Comparison of ENCODE assay signal across 11 cellular contexts in genomic region chr1:220711086-220711809, GRCh38. TPM values are rescaled to one million over a fixed set of nuclear protein-coding genes. Genes with fewer than 3 reads are reported as not detected.
DNase-seq lines count a peak whose midpoint lies in the region; ATAC-seq, FAIRE-seq and TF ChIP-seq lines count a peak whose summit lies in the region.
"Had no signal": no experiment of that assay in that cellular context is flagged by ENCODE, and none has a peak within 500 bp of the region (broad histone marks: within the 10 kb centered on the region; RNA-seq: fewer than 3 reads in every experiment).

No MANE protein-coding gene starts in this region.

- H3K4me2 ChIP-seq in GM23338 (no peak overlapping the region), HepG2 (ENCODE audit: low read depth, low read length) (peak overlapping the region; percentile 32), mammary epithelial cell (ENCODE audit: insufficient read depth, low read depth, low read length) (no peak overlapping the region)

- H3K36me3 Mint-ChIP-seq in GM23338 (ENCODE audit: low read depth) (peaks cover 8% of the 10 kb centered on the region; the same call in 1 of the 3 replicates), glutamatergic neuron (ENCODE audit: unreplicated experiment) (peaks cover 5% of the 10 kb centered on the region)

- H3K9ac ChIP-seq in HepG2 (ENCODE audit: insufficient read depth, low read depth, low read length) (no peak overlapping the region), mammary epithelial cell (ENCODE audit: insufficient read depth, low read length) (no peak overlapping the region)

- H3K27ac ChIP-seq in GM23338 (ENCODE audit: low read depth) = no peak overlapping the region
- H3K27ac ChIP-seq in HepG2 (ENCODE audit: extremely low read length, insufficient read depth, low read length) = peak overlapping the region; percentile 44
- no peak overlapping the region for H3K27ac ChIP-seq in mammary epithelial cell (ENCODE audit: insufficient read depth, low read depth, low read length)

- H3K4me3 ChIP-seq in GM23338 (no peak overlapping the region), HepG2 (replicated peaks in 1 of 3; ENCODE audit: insufficient read depth in 1 of 3, low read depth in 2 of 3, low read length in 3 of 3) (no peak overlapping the region), mammary epithelial cell (replicated peaks in 1 of 3; ENCODE audit: insufficient read depth in 1 of 3, low read depth in 2 of 3, low read length in 3 of 3) (no peak overlapping the region)

- peaks cover 21% of the 10 kb centered on the region for H3K9me3 Mint-ChIP-seq in GM23338
- peaks cover 7% of the 10 kb centered on the region for H3K9me3 Mint-ChIP-seq in glutamatergic neuron (ENCODE audit: unreplicated experiment)
- H3K9me3 Mint-ChIP-seq: activated T-helper 2 cell treated with anti-CD3 and anti-CD28 coated beads, Interferon-gamma antibody, Interleukin-2, Interleukin-4, amounts not matched to agents 10 μg/mL and 5 μg/mL and 100 μg/mL, durations not matched to agents 14 hours and 24 hours and 36 hours had no signal

- in situ Hi-C loops in HepG2 (cut with HindIII; ENCODE audit: extremely low pct_ligation_motif_present, low pct_unique_long_range_greater_than_20kb) (no loop called here), mammary epithelial cell (cut with MboI; ENCODE audit: low sequenced_read_pairs in 2 of 2) (no loop called here)

- DNase-seq in GM23338 (ENCODE audit: low spot score) (no peak), HepG2 (ENCODE audit: low spot score) (peak; percentile 28), glutamatergic neuron (no peak), NCI-H1105 treated with DMSO at 0.1 percent for 48 hours (lab: John Stamatoyannopoulos, UW) (no peak), mammary epithelial cell (no peak), dermis blood vessel endothelial cell (no peak)
- DNase-seq: effector CD8-positive, alpha-beta T cell; T-helper 2 cell had no signal

- no peak for TF ChIP-seq RAD21 in HepG2 (CRISPR knock-in tag; IDR thresholded peaks at IDR 0.05)

- H3K4me1 ChIP-seq in GM23338 (ENCODE audit: insufficient read depth) = no peaks in the 10 kb centered on the region
- H3K4me1 ChIP-seq in HepG2 (ENCODE audit: insufficient read depth, low read length) = peaks cover 62% of the 10 kb centered on the region
- no peaks in the 10 kb centered on the region for H3K4me1 ChIP-seq in mammary epithelial cell (ENCODE audit: insufficient read depth, low read length)

- H2AFZ ChIP-seq in GM23338 (peak overlapping the region; percentile 14; the same call in 1 of the 2 replicates), HepG2 (ENCODE audit: low read length) (no peak overlapping the region), mammary epithelial cell (ENCODE audit: low read depth, low read length) (no peak overlapping the region)

- H3K9me2 ChIP-seq in GM23338 (ENCODE audit: insufficient read depth) = 0 out of 2 replicates have a peak, but pooled peaks cover 7% of the 10 kb centered on the region

- H3K4me1 Mint-ChIP-seq in GM23338 = peaks cover 6% of the 10 kb centered on the region
- no peaks in the 10 kb centered on the region for H3K4me1 Mint-ChIP-seq in glutamatergic neuron (ENCODE audit: low read depth, unreplicated experiment)

- WGBS in HepG2 (ENCODE audit: low lambda C conversion rate) = 62% methylated on average over 9 of the region's 9 CpGs
- 58% methylated on average over 9 of the region's 9 CpGs for WGBS in mammary epithelial cell (ENCODE audit: low coverage, missing lambda C conversion rate)

- ATAC-seq in GM18867 (IDR thresholded peaks at IDR 0.05; ENCODE audit: unreplicated experiment) (peak; percentile 79), GM23338 (no peak), HG03521 (IDR thresholded peaks at IDR 0.05; ENCODE audit: unreplicated experiment) (peak; percentile 85), HepG2 (peak; percentile 43)

- H3K9me3 ChIP-seq in HepG2 (ENCODE audit: low read length) (no peaks in the 10 kb centered on the region; the same call in 1 of the 2 replicates), mammary epithelial cell (replicated peaks; ENCODE audit: insufficient read depth, low read length) (no peaks in the 10 kb centered on the region)

- H3K27me3 ChIP-seq in GM23338 (ENCODE audit: insufficient read depth) (no peaks in the 10 kb centered on the region), HepG2 (ENCODE audit: control insufficient read depth in 1 of 2, insufficient read depth in 2 of 2, low read length in 2 of 2) (no peaks in the 10 kb centered on the region), mammary epithelial cell (ENCODE audit: insufficient read depth, low read length) (no peaks in the 10 kb centered on the region)

- H3K36me3 ChIP-seq in GM23338 (ENCODE audit: insufficient read depth) (peaks cover 8% of the 10 kb centered on the region; the same call in 1 of the 2 replicates), HepG2 (replicated peaks in 1 of 2; ENCODE audit: control insufficient read depth in 1 of 2, insufficient read depth in 2 of 2, low read length in 2 of 2) (no peaks in the 10 kb centered on the region), mammary epithelial cell (ENCODE audit: insufficient read depth, low read length) (no peaks in the 10 kb centered on the region)

- H3K27ac Mint-ChIP-seq in GM23338 (no peak overlapping the region), glutamatergic neuron (ENCODE audit: unreplicated experiment) (no peak overlapping the region)
- H3K27ac Mint-ChIP-seq: activated T-helper 2 cell treated with anti-CD3 and anti-CD28 coated beads, Interferon-gamma antibody, Interleukin-2, Interleukin-4, amounts not matched to agents 10 μg/mL and 5 μg/mL and 100 μg/mL, durations not matched to agents 14 hours and 24 hours and 36 hours had no signal

- TF ChIP-seq POLR2A in HepG2 (IDR thresholded peaks at IDR 0.05; ENCODE audit: insufficient read depth in 1 of 2, low read depth in 2 of 2, low read length in 2 of 2) = no peak

- intact Hi-C loops in HepG2 (cut with micrococcal nuclease; ENCODE audit: unreplicated experiment) (no loop called here), mammary epithelial cell (cut with micrococcal nuclease) (no loop called here)

- H3K79me2 ChIP-seq in GM23338 (replicated peaks; ENCODE audit: insufficient read depth) (no peaks in the 10 kb centered on the region), HepG2 (ENCODE audit: insufficient read depth, low read length) (no peaks in the 10 kb centered on the region), mammary epithelial cell (ENCODE audit: insufficient read depth, low read length) (no peaks in the 10 kb centered on the region)

- H3K4me3 Mint-ChIP-seq in GM23338 = no peak overlapping the region
- H3K4me3 Mint-ChIP-seq in glutamatergic neuron (ENCODE audit: unreplicated experiment) = no peak overlapping the region

- FAIRE-seq in HepG2 (lab: Jason Lieb, UNC) = peak; percentile 69

- no peaks in the 10 kb centered on the region for H3F3A ChIP-seq in GM23338 (replicated peaks; ENCODE audit: low read depth)

- TF ChIP-seq CTCF in GM23338 (conservative IDR thresholded peaks at IDR 0.05; ENCODE audit: low read depth in 2 of 2) = no peak
- TF ChIP-seq CTCF in HepG2 (CRISPR knock-in tag; IDR thresholded peaks at IDR 0.05) = no peak
- TF ChIP-seq CTCF in glutamatergic neuron (IDR thresholded peaks at IDR 0.05; ENCODE audit: partially characterized antibody, unreplicated experiment) = no peak
- TF ChIP-seq CTCF in mammary epithelial cell (conservative IDR thresholded peaks at IDR 0.05 in 1 of 2, IDR thresholded peaks at IDR 0.05 in 1 of 2; ENCODE audit: extremely low read depth in 1 of 2, insufficient read depth in 1 of 2, low read depth in 1 of 2, low read length in 2 of 2) = no peak

- dilution Hi-C loops in mammary epithelial cell (cut with HindIII; ENCODE audit: low sequenced_read_pairs) = no loop called here

- H3K27me3 Mint-ChIP-seq in GM23338 (ENCODE audit: insufficient read depth, low read depth, poor library complexity) = no peaks in the 10 kb centered on the region
- no peaks in the 10 kb centered on the region for H3K27me3 Mint-ChIP-seq in glutamatergic neuron (ENCODE audit: unreplicated experiment)

- CTCF ChIA-PET in HepG2 (lab: Yijun Ruan, JAX; ENCODE audit: low intra/inter-chr PET ratio, low total read pairs) (no interaction called here), mammary epithelial cell (lab: Charles Lee; ENCODE audit: low non-redundant PET) (no interaction called here)

- BruUV-seq in HepG2 (replicated peaks; lab: Mats Ljungman, UMichigan) (no TSS peak), mammary epithelial cell (replicated peaks; lab: Mats Ljungman, UMichigan) (no TSS peak)

- POLR2A ChIA-PET in HepG2 (lab: Yijun Ruan, JAX) = interaction anchor here (1.0 to 1.2 kb wide), 3 partner anchors 13 to 37 kb away, joined by 3 read pairs; partner anchors contain the start of gene MTARC2

- H4K20me1 ChIP-seq in GM23338 (replicated peaks; ENCODE audit: insufficient read depth) = no peaks in the 10 kb centered on the region
- H4K20me1 ChIP-seq in HepG2 (ENCODE audit: insufficient read depth, low read length) = no peaks in the 10 kb centered on the region
- no peaks in the 10 kb centered on the region for H4K20me1 ChIP-seq in mammary epithelial cell (ENCODE audit: insufficient read depth, low read length)

- 0 out of 4 replicates have a peak, but pooled peaks of 1 of the 2 experiments have one; percentile 43 for TF ChIP-seq EP300 in HepG2 (IDR thresholded peaks at IDR 0.05; ENCODE audit: low read depth in 2 of 2, low read length in 2 of 2)
- no peak for TF ChIP-seq EP300 in HepG2 (CRISPR knock-in tag; IDR thresholded peaks at IDR 0.05; ENCODE audit: borderline replicate concordance)

RNA-seq across cellular contexts. Expression of gene C1orf115, which starts 21.1 kb away (rescaled TPM):
- 6.0 and 6.1 TPM in 2 replicates for total RNA-seq in GM23338 (2014; rRNA removed; shearing (Covaris generic))
- polyA plus RNA-seq in GM23338 (2016; fragmentation: Nextera tagmentation; extraction: Ambion mirVana) = 2.5 and 2.9 TPM in 2 replicates
- 85.9 and 86.7 TPM in 2 replicates for total RNA-seq in HepG2 (2016; rRNA removed; fragmentation: Illumina TruSeq; extraction: Trizol)
- 13.1 and 13.7 TPM in 2 replicates for total RNA-seq in HepG2 (2016; cell fraction: cytosol; rRNA removed; fragmentation: Illumina TruSeq; extraction: Trizol; ENCODE audit: low read depth)
- total RNA-seq in HepG2 (2016; cell fraction: insoluble cytoplasmic fraction; rRNA removed; fragmentation: Illumina TruSeq; extraction: Trizol) = 83.6 and 85.7 TPM in 2 replicates
- 59.6 and 65.3 TPM in 2 replicates for total RNA-seq in HepG2 (2016; cell fraction: membrane; rRNA removed; fragmentation: Illumina TruSeq; extraction: Trizol)
- 36.7 and 42.7 TPM in 2 replicates for total RNA-seq in HepG2 (2016; cell fraction: nucleus; rRNA removed; fragmentation: Illumina TruSeq; extraction: Trizol)
- polyA plus RNA-seq in HepG2 (2011; rRNA removed) = 25.2 and 30.9 TPM in 2 replicates
- 27.9 and 36.1 TPM in 2 replicates for polyA plus RNA-seq in HepG2 (2011; cell fraction: cytosol; rRNA removed)
- polyA plus RNA-seq in HepG2 (2011; cell fraction: nucleus; rRNA removed) = 10.3 and 15.5 TPM in 2 replicates
- 25.0 and 26.1 TPM in 2 replicates for polyA plus RNA-seq in HepG2 (2012)
- 8.3 and 8.7 TPM in 2 replicates for polyA plus RNA-seq in HepG2 (2016; cell fraction: cytosol; fragmentation: Illumina TruSeq; extraction: Trizol; ENCODE audit: low read depth)
- 89.4 and 93.3 TPM in 2 replicates for polyA plus RNA-seq in HepG2 (2016; cell fraction: insoluble cytoplasmic fraction; fragmentation: Illumina TruSeq; extraction: Trizol; ENCODE audit: low read depth)
- polyA plus RNA-seq in HepG2 (2016; cell fraction: membrane; fragmentation: Illumina TruSeq; extraction: Trizol; ENCODE audit: low read depth) = 38.6 and 42.0 TPM in 2 replicates
- 58.5 and 59.9 TPM in 2 replicates for polyA plus RNA-seq in HepG2 (2016; cell fraction: nucleus; fragmentation: Illumina TruSeq; extraction: Trizol; ENCODE audit: insufficient read depth, low read depth)
- polyA minus RNA-seq in HepG2 (2011; rRNA and poly(A)+ RNA removed; ENCODE audit: low replicate concordance) = 26.7 TPM in 1 of 2 replicates, not detected in the other
- 14.8 and 19.3 TPM in 2 replicates for polyA minus RNA-seq in HepG2 (2011; cell fraction: cytosol; rRNA and poly(A)+ RNA removed)
- 8.0 and 10.9 TPM in 2 replicates for polyA minus RNA-seq in HepG2 (2011; cell fraction: nucleus; rRNA and poly(A)+ RNA removed)
- total RNA-seq in glutamatergic neuron (ENCODE audit: unreplicated experiment) = 30.5 TPM
- 1 to 10 TPM in 1 of 2 donors, under 1 TPM in 1; 0.83 to 1.3 TPM for total RNA-seq in mammary epithelial cell
- 1.1 TPM for polyA plus RNA-seq in mammary epithelial cell
- polyA minus RNA-seq in mammary epithelial cell = 1.5 TPM
- 124 and 125 TPM in 2 replicates for total RNA-seq in dermis blood vessel endothelial cell

RNA-seq across cellular contexts. Expression of gene MTARC2, which starts 36.9 kb away (rescaled TPM):
- 4.1 and 4.3 TPM in 2 replicates for total RNA-seq in GM23338 (2014; rRNA removed; shearing (Covaris generic))
- polyA plus RNA-seq in GM23338 (2016; fragmentation: Nextera tagmentation; extraction: Ambion mirVana) (7.7 and 8.0 TPM in 2 replicates), HepG2 (2011; rRNA removed) (8.5 and 13.6 TPM in 2 replicates), mammary epithelial cell (2.1 TPM)
- total RNA-seq in HepG2 (2016; rRNA removed; fragmentation: Illumina TruSeq; extraction: Trizol) (4.7 and 10.1 TPM in 2 replicates), glutamatergic neuron (ENCODE audit: unreplicated experiment) (3.0 TPM), mammary epithelial cell (1 to 10 TPM; 3.7 to 4.8 TPM), dermis blood vessel endothelial cell (11.0 and 23.5 TPM in 2 replicates)
- 3.8 and 5.3 TPM in 2 replicates for total RNA-seq in HepG2 (2016; cell fraction: cytosol; rRNA removed; fragmentation: Illumina TruSeq; extraction: Trizol; ENCODE audit: low read depth)
- total RNA-seq in HepG2 (2016; cell fraction: insoluble cytoplasmic fraction; rRNA removed; fragmentation: Illumina TruSeq; extraction: Trizol) = 5.8 and 12.4 TPM in 2 replicates
- 3.3 and 3.6 TPM in 2 replicates for total RNA-seq in HepG2 (2016; cell fraction: membrane; rRNA removed; fragmentation: Illumina TruSeq; extraction: Trizol)
- total RNA-seq in HepG2 (2016; cell fraction: nucleus; rRNA removed; fragmentation: Illumina TruSeq; extraction: Trizol) = 12.5 and 15.1 TPM in 2 replicates
- 4.1 and 4.6 TPM in 2 replicates for polyA plus RNA-seq in HepG2 (2011; cell fraction: cytosol; rRNA removed)
- polyA plus RNA-seq in HepG2 (2011; cell fraction: nucleus; rRNA removed) = 31.2 and 40.2 TPM in 2 replicates
- 7.1 and 10.6 TPM in 2 replicates for polyA plus RNA-seq in HepG2 (2012)
- polyA plus RNA-seq in HepG2 (2016; cell fraction: cytosol; fragmentation: Illumina TruSeq; extraction: Trizol; ENCODE audit: low read depth) = 0.75 and 1.5 TPM in 2 replicates
- 5.2 and 6.9 TPM in 2 replicates for polyA plus RNA-seq in HepG2 (2016; cell fraction: insoluble cytoplasmic fraction; fragmentation: Illumina TruSeq; extraction: Trizol; ENCODE audit: low read depth)
- polyA plus RNA-seq in HepG2 (2016; cell fraction: membrane; fragmentation: Illumina TruSeq; extraction: Trizol; ENCODE audit: low read depth) = 1.3 and 2.5 TPM in 2 replicates
- polyA plus RNA-seq in HepG2 (2016; cell fraction: nucleus; fragmentation: Illumina TruSeq; extraction: Trizol; ENCODE audit: insufficient read depth, low read depth) = 31.0 and 32.3 TPM in 2 replicates
- polyA minus RNA-seq in HepG2 (2011; rRNA and poly(A)+ RNA removed; ENCODE audit: low replicate concordance) = 11.1 and 13.8 TPM in 2 replicates
- polyA minus RNA-seq in HepG2 (2011; cell fraction: cytosol; rRNA and poly(A)+ RNA removed) = 4.9 and 5.2 TPM in 2 replicates
- 15.8 and 19.9 TPM in 2 replicates for polyA minus RNA-seq in HepG2 (2011; cell fraction: nucleus; rRNA and poly(A)+ RNA removed)
- polyA minus RNA-seq in mammary epithelial cell = 4.4 TPM
- total RNA-seq: activated T-helper 2 cell treated with anti-CD3 and anti-CD28 coated beads, Interferon-gamma antibody, Interleukin-2, Interleukin-4, amounts not matched to agents 10 μg/mL and 5 μg/mL and 100 μg/mL, durations not matched to agents 14 hours and 24 hours and 36 hours had no signal
